In genomic region chr6:80095600-80095999, GRCh38 we compare ENCODE assay signal across 14 cellular contexts. TPM values are rescaled to one million over a fixed set of nuclear protein-coding genes. Genes with fewer than 3 reads are reported as not detected.
A peak's percentile ranks its signal among the peaks of the same experiment; 100 is the strongest.
DNase-seq lines count a peak whose midpoint lies in the region; ATAC-seq and TF ChIP-seq lines count a peak whose summit lies in the region.
"Had no signal": no experiment of that assay in that cellular context is flagged by ENCODE, and none has a peak within 500 bp of the region (broad histone marks: within the 10 kb centered on the region; RNA-seq: fewer than 3 reads in every experiment).

No MANE protein-coding gene starts in this region.

- H3K79me2 ChIP-seq in GM23248 (ENCODE audit: insufficient read depth) (no peaks in the 10 kb centered on the region), OCI-LY3 (ENCODE audit: low read length) (no peaks in the 10 kb centered on the region)

- H3K4me3 ChIP-seq in GM23248, result no peak overlapping the region
- no peak overlapping the region for H3K4me3 ChIP-seq in OCI-LY3 (ENCODE audit: low read length)
- no peak overlapping the region for H3K4me3 ChIP-seq in A673 (ENCODE audit: low read depth, low read length, poor library complexity, severe bottlenecking)

- no peaks in the 10 kb centered on the region for H3K4me1 ChIP-seq in GM23248 (ENCODE audit: insufficient read depth)
- H3K4me1 ChIP-seq in OCI-LY3 (ENCODE audit: low read length), result peaks cover 7% of the 10 kb centered on the region; the same call in 1 of the 2 replicates
- no peaks in the 10 kb centered on the region for H3K4me1 ChIP-seq in A673 (ENCODE audit: insufficient read depth, low read length, poor library complexity, severe bottlenecking)
- H3K4me1 ChIP-seq: Caco-2 had no signal

- CTCF ChIA-PET in A673 (lab: Charles Lee), result no interaction called here

- H3K4me1 Mint-ChIP-seq in activated naive CD8-positive, alpha-beta T cell (ENCODE audit: low read depth), result peaks cover 6% of the 10 kb centered on the region
- H3K4me1 Mint-ChIP-seq in activated naive CD8-positive, alpha-beta T cell treated with anti-CD3 and anti-CD28 coated beads, Interleukin-2, amount 50 U/mL, for 24 hours, result no peaks in the 10 kb centered on the region
- H3K4me1 Mint-ChIP-seq in central memory CD8-positive, alpha-beta T cell, result no peaks in the 10 kb centered on the region
- H3K4me1 Mint-ChIP-seq: CD14-positive monocyte had no signal

- H3K27me3 ChIP-seq in GM23248 (replicated peaks; ENCODE audit: insufficient read depth) (no peaks in the 10 kb centered on the region), OCI-LY3 (ENCODE audit: low read depth, low read length) (no peaks in the 10 kb centered on the region), A673 (replicated peaks; ENCODE audit: insufficient read depth, low read depth, low read length, poor library complexity) (no peaks in the 10 kb centered on the region)

- H3K4me3 Mint-ChIP-seq in activated naive CD8-positive, alpha-beta T cell, result no peak overlapping the region
- H3K4me3 Mint-ChIP-seq in activated naive CD8-positive, alpha-beta T cell treated with anti-CD3 and anti-CD28 coated beads, Interleukin-2, amount 50 U/mL, for 24 hours, result no peak overlapping the region
- no peak overlapping the region for H3K4me3 Mint-ChIP-seq in central memory CD8-positive, alpha-beta T cell
- H3K4me3 Mint-ChIP-seq: CD8-positive, alpha-beta memory T cell; HFFc6 had no signal

- 40 to 43% methylated on average over 3 of the region's 3 CpGs for WGBS in GM23248 (ENCODE audit: low coverage in 1 of 2, low lambda C conversion rate in 2 of 2, missing lambda C conversion rate in 2 of 2), 2 experiments

- no TSS peak for BruUV-seq in A673 (replicated peaks; lab: Mats Ljungman, UMichigan)

- H3K27ac Mint-ChIP-seq in activated naive CD8-positive, alpha-beta T cell, result peak overlapping the region; percentile 42
- H3K27ac Mint-ChIP-seq in activated naive CD8-positive, alpha-beta T cell treated with anti-CD3 and anti-CD28 coated beads, Interleukin-2, amount 50 U/mL, for 24 hours, result no peak overlapping the region
- H3K27ac Mint-ChIP-seq in central memory CD8-positive, alpha-beta T cell (ENCODE audit: low read depth), result peak overlapping the region; percentile 8
- H3K27ac Mint-ChIP-seq: CD14-positive monocyte, HFFc6 had no signal

- H3K9me3 Mint-ChIP-seq in activated naive CD8-positive, alpha-beta T cell (ENCODE audit: low read depth), result no peaks in the 10 kb centered on the region
- H3K9me3 Mint-ChIP-seq in activated naive CD8-positive, alpha-beta T cell treated with anti-CD3 and anti-CD28 coated beads, Interleukin-2, amount 50 U/mL, for 24 hours, result no peaks in the 10 kb centered on the region
- no peaks in the 10 kb centered on the region for H3K9me3 Mint-ChIP-seq in central memory CD8-positive, alpha-beta T cell
- H3K9me3 Mint-ChIP-seq: CD8-positive, alpha-beta memory T cell; HFFc6 had no signal

- POLR2A ChIA-PET in A673 (lab: Charles Lee; ENCODE audit: low non-redundant PET), result no interaction called here

- H3K27me3 Mint-ChIP-seq in activated naive CD8-positive, alpha-beta T cell, result no peaks in the 10 kb centered on the region
- H3K27me3 Mint-ChIP-seq in activated naive CD8-positive, alpha-beta T cell treated with anti-CD3 and anti-CD28 coated beads, Interleukin-2, amount 50 U/mL, for 24 hours, result no peaks in the 10 kb centered on the region
- H3K27me3 Mint-ChIP-seq in central memory CD8-positive, alpha-beta T cell, result no peaks in the 10 kb centered on the region

- intact Hi-C loops in A673 (cut with micrococcal nuclease; ENCODE audit: unreplicated experiment), result loop anchor here (2.0 kb wide), 1 partner anchor 147 kb away; no protein-coding TSS in a partner anchor

- H3K9me2 ChIP-seq in GM23248 (ENCODE audit: insufficient read depth), result no peaks in the 10 kb centered on the region

- peaks cover 2% of the 10 kb centered on the region for H3K36me3 Mint-ChIP-seq in activated naive CD8-positive, alpha-beta T cell
- no peaks in the 10 kb centered on the region for H3K36me3 Mint-ChIP-seq in activated naive CD8-positive, alpha-beta T cell treated with anti-CD3 and anti-CD28 coated beads, Interleukin-2, amount 50 U/mL, for 24 hours (ENCODE audit: low read depth)
- H3K36me3 Mint-ChIP-seq in central memory CD8-positive, alpha-beta T cell (ENCODE audit: insufficient read depth), result no peaks in the 10 kb centered on the region
- H3K36me3 Mint-ChIP-seq: CD14-positive monocyte; CD8-positive, alpha-beta memory T cell had no signal

- H3K4me2 ChIP-seq in GM23248 (ENCODE audit: unreplicated experiment) (no peak overlapping the region), OCI-LY3 (ENCODE audit: low read length) (no peak overlapping the region)

- H3K36me3 ChIP-seq in GM23248 (ENCODE audit: low read depth) (no peaks in the 10 kb centered on the region), OCI-LY3 (replicated peaks; ENCODE audit: low read depth, low read length) (no peaks in the 10 kb centered on the region), A673 (ENCODE audit: insufficient read depth, low read length, poor library complexity, severe bottlenecking) (no peaks in the 10 kb centered on the region)

- H4K20me1 ChIP-seq in GM23248 (ENCODE audit: insufficient read depth) (no peaks in the 10 kb centered on the region), OCI-LY3 (ENCODE audit: insufficient read depth, low read length) (no peaks in the 10 kb centered on the region)

- no peak for ATAC-seq in activated naive CD8-positive, alpha-beta T cell treated with anti-CD3 and anti-CD28 coated beads, Interleukin-2, amount 50 U/mL, for 24 hours
- ATAC-seq in central memory CD8-positive, alpha-beta T cell (replicated peaks; ENCODE audit: extremely low read depth, poor library complexity, severe bottlenecking), result no peak
- no peak for ATAC-seq in GM18520 (IDR thresholded peaks at IDR 0.05; ENCODE audit: unreplicated experiment)

- H2AFZ ChIP-seq in GM23248, result peak overlapping the region; percentile 45
- H2AFZ ChIP-seq in OCI-LY3 (ENCODE audit: low read depth, low read length), result 0 out of 2 replicates have a peak overlapping the region, but pooled peaks have one; percentile 36

- TF ChIP-seq CTCF in OCI-LY3 (IDR thresholded peaks at IDR 0.05; ENCODE audit: low read depth, low read length), result no peak
- no peak for TF ChIP-seq CTCF in A673 (conservative IDR thresholded peaks at IDR 0.05; ENCODE audit: low read depth, low read length)

- H3K9ac ChIP-seq in GM23248, result no peak overlapping the region
- no peak overlapping the region for H3K9ac ChIP-seq in OCI-LY3 (ENCODE audit: low read length)

- no peak for DNase-seq in activated naive CD8-positive, alpha-beta T cell treated with anti-CD3 and anti-CD28 coated beads, Interleukin-2, amount 50 U/mL, for 24 hours
- DNase-seq in GM23248 (no peak), A673 (ENCODE audit: low spot score) (no peak)
- no peak for DNase-seq in central memory CD8-positive, alpha-beta T cell (ENCODE audit: low spot score in 2 of 2)
- no peak for DNase-seq in stimulated activated CD4-positive, alpha-beta T cell treated with anti-CD3 and anti-CD28 coated beads, Interleukin-4, amount 100 ng/mL, for 4 hours
- DNase-seq: Caco-2; CD8-positive, alpha-beta memory T cell; GF-D8; HCEC 1CT; HFFc6 had no signal

- H3K27ac ChIP-seq in GM23248 (no peak overlapping the region), OCI-LY3 (ENCODE audit: low read length) (no peak overlapping the region), A673 (ENCODE audit: low read depth, low read length, poor library complexity, severe bottlenecking) (no peak overlapping the region)

- no peaks in the 10 kb centered on the region for H3K9me3 ChIP-seq in GM23248 (ENCODE audit: low read depth)
- no peaks in the 10 kb centered on the region for H3K9me3 ChIP-seq in OCI-LY3 (ENCODE audit: insufficient read depth, low read length)
- H3K9me3 ChIP-seq in A673 (ENCODE audit: low read depth, low read length, poor library complexity, severe bottlenecking), result no peaks in the 10 kb centered on the region
- H3K9me3 ChIP-seq: Caco-2 had no signal

- H3F3A ChIP-seq in GM23248 (ENCODE audit: insufficient read depth), result no peaks in the 10 kb centered on the region

- in situ Hi-C loops in GM23248 (cut with MboI), result no loop called here

RNA-seq across cellular contexts. Expression of gene BCKDHB, which starts 10.9 kb away (rescaled TPM):
- 18.4 and 22.4 TPM in 2 replicates for total RNA-seq in GM23248 (2014; rRNA removed; shearing (Covaris generic))
- 33.8 and 35.7 TPM in 2 replicates for polyA plus RNA-seq in GM23248 (2016; fragmentation: Nextera tagmentation; extraction: Ambion mirVana)
- 20.0 and 23.5 TPM in 2 replicates for total RNA-seq in A673 (2021)
